In the genomic region with DNA sequence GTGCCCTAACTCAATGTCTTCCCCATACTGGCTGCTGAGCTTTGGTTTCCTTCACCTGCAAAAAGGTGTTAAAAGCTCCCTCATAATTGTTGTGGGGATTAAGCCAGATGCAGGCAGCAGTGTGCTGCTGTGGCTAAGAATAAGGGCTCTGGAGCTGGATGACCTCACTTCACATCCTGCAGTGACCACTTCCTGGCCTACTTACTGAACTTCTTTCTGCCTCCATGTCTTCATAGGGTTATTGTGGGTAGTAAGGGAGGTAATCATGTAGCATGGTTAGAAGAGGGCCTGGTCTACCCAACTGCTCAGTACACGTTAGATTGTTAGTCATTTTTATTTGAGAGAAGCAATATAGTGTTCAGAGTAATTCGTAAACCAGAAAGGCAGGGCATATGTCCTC, we compare ENCODE assay signal across 8 cellular contexts. TPM values are rescaled to one million over a fixed set of nuclear protein-coding genes. Genes with fewer than 3 reads are reported as not detected.
A peak's percentile ranks its signal among the peaks of the same experiment; 100 is the strongest.
DNase-seq lines count a peak whose midpoint lies in the region; ATAC-seq, FAIRE-seq and TF ChIP-seq lines count a peak whose summit lies in the region.
"Had no signal": no experiment of that assay in that cellular context is flagged by ENCODE, and none has a peak within 500 bp of the region (broad histone marks: within the 10 kb centered on the region; RNA-seq: fewer than 3 reads in every experiment).

No MANE protein-coding gene starts in this region.

- H3K9ac ChIP-seq in kidney (ENCODE audit: low read length in 2 of 2): no peak overlapping the region

- intact Hi-C loops in A673 (cut with micrococcal nuclease; ENCODE audit: unreplicated experiment) (no loop called here), kidney (cut with DNase I) (no loop called here)

- POLR2A ChIA-PET in A673 (lab: Charles Lee; ENCODE audit: low non-redundant PET): no interaction called here

- no TSS peak for BruUV-seq in A673 (replicated peaks; lab: Mats Ljungman, UMichigan)

- H3K27ac ChIP-seq in A673 (ENCODE audit: low read depth, low read length, poor library complexity, severe bottlenecking) (no peak overlapping the region), kidney (ENCODE audit: low read depth in 2 of 2, low read length in 2 of 2) (no peak overlapping the region)
- H3K27ac ChIP-seq: SJSA1 had no signal

- no peaks in the 10 kb centered on the region for H3K27me3 ChIP-seq in A673 (replicated peaks; ENCODE audit: insufficient read depth, low read depth, low read length, poor library complexity)
- H3K27me3 ChIP-seq: SJSA1 had no signal

- no peaks in the 10 kb centered on the region for H3K4me1 ChIP-seq in A673 (ENCODE audit: insufficient read depth, low read length, poor library complexity, severe bottlenecking)
- H3K4me1 ChIP-seq in kidney (ENCODE audit: control insufficient read depth in 1 of 2, insufficient read depth in 1 of 2, low read depth in 1 of 2, low read length in 2 of 2): no peaks in the 10 kb centered on the region
- H3K4me1 ChIP-seq: SJSA1 had no signal

- no peak for FAIRE-seq in kidney (lab: Jason Lieb, UNC)

- H3K9me3 ChIP-seq in A673 (ENCODE audit: low read depth, low read length, poor library complexity, severe bottlenecking) (no peaks in the 10 kb centered on the region), kidney (ENCODE audit: control insufficient read depth in 1 of 2, low read length in 2 of 2) (no peaks in the 10 kb centered on the region)
- H3K9me3 ChIP-seq: SJSA1 had no signal

- CTCF ChIA-PET in A673 (lab: Charles Lee): no interaction called here

- TF ChIP-seq CTCF in A673 (conservative IDR thresholded peaks at IDR 0.05; ENCODE audit: low read depth, low read length) (no peak), kidney (IDR thresholded peaks at IDR 0.05; ENCODE audit: borderline replicate concordance, extremely low read depth, insufficient read depth) (no peak)

- H3K4me3 ChIP-seq in A673 (ENCODE audit: low read depth, low read length, poor library complexity, severe bottlenecking) (no peak overlapping the region), kidney (ENCODE audit: low read length in 2 of 2) (no peak overlapping the region)
- H3K4me3 ChIP-seq: SJSA1 had no signal

- DNase-seq in RPMI7951 (ENCODE audit: low read depth) (peak; percentile 34), mucosa of gallbladder (ENCODE audit: low spot score) (peak; percentile 18), A673 (ENCODE audit: low spot score) (no peak), kidney (no peak), NCI-H345 treated with DMSO at 0.1 percent for 48 hours (lab: John Stamatoyannopoulos, UW; ENCODE audit: unreplicated experiment) (no peak)

- no peaks in the 10 kb centered on the region for H3K36me3 ChIP-seq in A673 (ENCODE audit: insufficient read depth, low read length, poor library complexity, severe bottlenecking)
- H3K36me3 ChIP-seq in kidney (ENCODE audit: control insufficient read depth in 1 of 2, insufficient read depth in 2 of 2, low read length in 2 of 2): peaks cover 15 to 32% of the 10 kb centered on the region in 2 donors

- ATAC-seq in GM18870 (IDR thresholded peaks at IDR 0.05; ENCODE audit: unreplicated experiment) (peak; percentile 69), HG02678 (IDR thresholded peaks at IDR 0.05; ENCODE audit: unreplicated experiment) (peak; percentile 76)

RNA-seq across cellular contexts. Expression of a gene that starts 18.4 kb away (rescaled TPM):
- 45.3 and 65.4 TPM in 2 replicates for total RNA-seq in RPMI7951 (2014; rRNA removed; shearing (Covaris generic))
- total RNA-seq in mucosa of gallbladder (40.9 TPM), A673 (2021) (5.1 and 8.7 TPM in 2 replicates), kidney (37.9 TPM)
- 31.3 TPM for polyA plus RNA-seq in kidney (ENCODE audit: insufficient read depth, low read depth, low replicate concordance)

Comparison
In these comparisons a context has a peak if more than half of its experiments do, and no peak if none do; other contexts are left out.
1. DNase-seq: peak in RPMI7951 (single experiment) and mucosa of gallbladder (single experiment); none in A673 (single experiment), kidney (single experiment) and NCI-H345 treated with DMSO at 0.1 percent for 48 hours (single experiment).